Comparison of ENCODE assay signal across 13 cellular contexts in genomic region chr1:172717722-172718455, GRCh38. TPM values are rescaled to one million over a fixed set of nuclear protein-coding genes. Genes with fewer than 3 reads are reported as not detected.
DNase-seq lines count a peak whose midpoint lies in the region; ATAC-seq and TF ChIP-seq lines count a peak whose summit lies in the region.
"Had no signal": no experiment of that assay in that cellular context is flagged by ENCODE, and none has a peak within 500 bp of the region (broad histone marks: within the 10 kb centered on the region; RNA-seq: fewer than 3 reads in every experiment).

No MANE protein-coding gene starts in this region.

- 27 to 30% methylated on average over 3 of the region's 3 CpGs for WGBS in body of pancreas, 2 donors

- peak; percentile 27 for DNase-seq in COLO668 (lab: John Stamatoyannopoulos, UW; ENCODE audit: unreplicated experiment)
- DNase-seq in GM04503 (ENCODE audit: low read depth): peak; percentile 39
- peak; percentile 44 for DNase-seq in SK-MEL-5 (ENCODE audit: low read depth, low spot score)
- peak; percentile 41 for DNase-seq in kidney tubule cell (ENCODE audit: low spot score)
- DNase-seq in body of pancreas: no peak
- DNase-seq: activated CD4-positive, alpha-beta memory T cell treated with anti-CD3 and anti-CD28 coated beads for 36 hours; NCI-H524; right cardiac atrium; stimulated activated CD4-positive, alpha-beta T cell treated with anti-CD3 and anti-CD28 coated beads, Interleukin-4, amount 100 ng/mL, for 24 hours; T-helper 9 cell had no signal

- TF ChIP-seq POLR2A in body of pancreas (IDR thresholded peaks at IDR 0.05): no peak

- in situ Hi-C loops in SK-MEL-5 (cut with HindIII; ENCODE audit: low pct_unique_long_range_greater_than_20kb, low sequenced_read_pairs): loop anchor here (25.0 kb wide), 1 partner anchor 281 kb away; the partner anchor contains the start of gene PIGC

- H3K4me3 ChIP-seq in body of pancreas: no peak overlapping the region

- intact Hi-C loops in body of pancreas (cut with DNase I): no loop called here

- no peaks in the 10 kb centered on the region for H3K4me1 ChIP-seq in body of pancreas

- no peaks in the 10 kb centered on the region for H3K9me3 ChIP-seq in body of pancreas

- H3K27ac ChIP-seq in body of pancreas: no peak overlapping the region

- no peak for TF ChIP-seq CTCF in body of pancreas (IDR thresholded peaks at IDR 0.05)

- ATAC-seq in GM21717 (IDR thresholded peaks at IDR 0.05; ENCODE audit: unreplicated experiment) (no peak), body of pancreas (no peak), GM21381 (IDR thresholded peaks at IDR 0.05; ENCODE audit: unreplicated experiment) (no peak), HG02938 (IDR thresholded peaks at IDR 0.05; ENCODE audit: unreplicated experiment) (no peak)
- ATAC-seq: right cardiac atrium had no signal

- no peaks in the 10 kb centered on the region for H3K36me3 ChIP-seq in body of pancreas (replicated peaks in 1 of 2; ENCODE audit: insufficient read depth in 1 of 2, low read depth in 2 of 2)

- no peaks in the 10 kb centered on the region for H3K27me3 ChIP-seq in body of pancreas

RNA-seq across cellular contexts. Expression of gene FASLG, which starts 59.0 kb away (rescaled TPM):
- not detected in 2 replicates for total RNA-seq in SK-MEL-5 (2014; rRNA removed; shearing (Covaris generic))
- not detected in 2 replicates for polyA plus RNA-seq in SK-MEL-5 (2015; cell fraction: cytosol; rRNA removed)
- polyA plus RNA-seq in SK-MEL-5 (2015; cell fraction: nucleus; rRNA removed): not detected in 2 replicates
- not detected for total RNA-seq in body of pancreas

Comparison
In these comparisons a context has a peak if more than half of its experiments do, and no peak if none do; other contexts are left out.
1. DNase-seq: peak in COLO668 (single experiment), GM04503 (single experiment), SK-MEL-5 (single experiment) and kidney tubule cell (single experiment); none in body of pancreas (0 of 4).